In genomic region chr13:105307776-105308175, GRCh38 we compare ENCODE assay signal across 33 cellular contexts.
"Had no signal": no experiment of that assay in that cellular context is flagged by ENCODE, and none has a peak within 500 bp of the region (broad histone marks: within the 10 kb centered on the region; RNA-seq: fewer than 3 reads in every experiment).

No MANE protein-coding gene starts in this region.

- DNase-seq: Karpas-422, Kasumi-1, MM.1S, MV-4-11, NCI-H1048, NCI-H1092, NCI-H1092 treated with DMSO at 0.1 percent for 48 hours, NCI-H1105, NCI-H1105 treated with DMSO at 0.1 percent for 48 hours, NCI-H1417, NCI-H1417 treated with DMSO at 0.1 percent for 48 hours, NCI-H1436, NCI-H1436 treated with DMSO at 0.1 percent for 48 hours, NCI-H146, NCI-H1694, NCI-H1694 treated with DMSO at 0.1 percent for 48 hours, NCI-H187, NCI-H187 treated with DMSO at 0.1 percent for 48 hours, NCI-H1930, NCI-H2029, NCI-H2029 treated with DMSO at 0.1 percent for 48 hours, NCI-H2081, NCI-H2081 treated with DMSO at 0.1 percent for 48 hours, NCI-H2107, NCI-H2171, NCI-H2171 treated with DMSO at 0.1 percent for 48 hours, NCI-H2227 treated with DMSO at 0.1 percent for 48 hours, NCI-H226, NCI-H345, NCI-H446, NCI-H446 treated with DMSO at 0.1 percent for 48 hours, NCI-H510A, NCI-H510A treated with DMSO at 0.1 percent for 48 hours had no signal
